ENCODE assay signal across 8 cellular contexts in the genomic region with DNA sequence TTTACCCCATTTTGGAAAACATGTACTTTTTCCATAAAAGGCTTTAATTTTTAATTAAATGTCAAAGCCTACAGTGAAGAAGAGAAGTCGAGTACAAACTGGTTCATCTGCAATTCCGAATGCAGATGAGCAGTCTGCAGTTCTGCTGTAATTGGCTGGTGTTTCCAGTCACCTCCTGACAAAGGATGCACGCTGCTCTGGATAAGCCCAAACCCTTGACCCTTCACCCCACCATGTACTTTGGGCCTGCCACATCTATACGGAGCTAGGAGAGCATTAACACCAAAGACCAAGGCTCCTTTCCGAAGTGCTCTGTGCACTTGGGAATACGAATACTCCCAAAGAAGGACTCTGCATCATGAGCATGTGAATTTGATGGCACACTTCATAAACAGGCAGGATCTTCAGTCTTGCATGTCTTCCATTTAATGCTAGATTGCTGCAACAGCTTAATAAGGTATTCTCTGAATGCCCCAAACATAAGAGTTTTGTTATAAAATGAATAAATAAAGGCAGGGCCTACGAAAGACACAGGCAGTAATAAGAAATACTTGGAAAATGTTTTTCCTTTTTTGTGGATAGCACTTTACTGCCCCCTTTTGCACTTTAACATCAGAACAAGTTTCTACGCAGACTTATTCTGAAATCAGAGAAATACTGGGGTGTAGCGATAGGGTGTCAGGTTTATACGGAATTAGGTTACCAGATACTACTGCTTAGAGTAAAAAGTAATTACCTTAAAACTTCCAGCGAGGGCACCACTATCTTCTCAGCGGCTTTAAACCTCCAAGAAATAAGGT. TPM values are rescaled to one million over a fixed set of nuclear protein-coding genes. Genes with fewer than 3 reads are reported as not detected.
DNase-seq lines count a peak whose midpoint lies in the region; ATAC-seq and TF ChIP-seq lines count a peak whose summit lies in the region.

No MANE protein-coding gene starts in this region.

- no TSS peak for BruUV-seq in Caco-2 (replicated peaks; lab: Mats Ljungman, UMichigan)

- ATAC-seq in HG03108 (IDR thresholded peaks at IDR 0.05; ENCODE audit: unreplicated experiment) (no peak), GM18511 (IDR thresholded peaks at IDR 0.05; ENCODE audit: unreplicated experiment) (no peak)
- no peak for ATAC-seq in activated naive CD8-positive, alpha-beta T cell treated with anti-CD3 and anti-CD28 coated beads, Interleukin-2, amount 50 U/mL, for 24 hours

- H3K27me3 ChIP-seq in Caco-2 (replicated peaks; ENCODE audit: control insufficient read depth, insufficient read depth, low read length), result no peaks in the 10 kb centered on the region
- no peaks in the 10 kb centered on the region for H3K27me3 ChIP-seq in dorsolateral prefrontal cortex

- H3K4me1 Mint-ChIP-seq in Caco-2 (ENCODE audit: low read depth, unreplicated experiment) (peaks cover 33% of the 10 kb centered on the region), nephron progenitor cell (peaks cover 97% of the 10 kb centered on the region)
- H3K4me1 Mint-ChIP-seq in activated naive CD8-positive, alpha-beta T cell treated with anti-CD3 and anti-CD28 coated beads, Interleukin-2, amount 50 U/mL, for 24 hours, result no peaks in the 10 kb centered on the region

- peak overlapping the region in 54 of 59 donors; percentile 5 to 87 (median 66) for H3K27ac ChIP-seq in dorsolateral prefrontal cortex

- no peaks in the 10 kb centered on the region for H3K27me3 Mint-ChIP-seq in Caco-2 (ENCODE audit: insufficient read depth, unreplicated experiment)
- no peaks in the 10 kb centered on the region for H3K27me3 Mint-ChIP-seq in nephron progenitor cell (ENCODE audit: low read depth, poor library complexity)
- peaks cover 34% of the 10 kb centered on the region for H3K27me3 Mint-ChIP-seq in activated naive CD8-positive, alpha-beta T cell treated with anti-CD3 and anti-CD28 coated beads, Interleukin-2, amount 50 U/mL, for 24 hours

- intact Hi-C loops in Caco-2 (cut with micrococcal nuclease; ENCODE audit: unreplicated experiment) (no loop called here), dorsolateral prefrontal cortex (cut with DNase I) (loop anchor here in 1 of 2 donors (5.0 kb wide), 1 partner anchor 433 kb away; no protein-coding TSS in a partner anchor)

- H3K9me3 ChIP-seq in Caco-2, result no peaks in the 10 kb centered on the region

- peaks cover 79% of the 10 kb centered on the region for H3K36me3 Mint-ChIP-seq in Caco-2 (ENCODE audit: insufficient read depth, unreplicated experiment)
- H3K36me3 Mint-ChIP-seq in nephron progenitor cell (ENCODE audit: low read depth), result peaks cover 25% of the 10 kb centered on the region
- no peaks in the 10 kb centered on the region for H3K36me3 Mint-ChIP-seq in activated naive CD8-positive, alpha-beta T cell treated with anti-CD3 and anti-CD28 coated beads, Interleukin-2, amount 50 U/mL, for 24 hours (ENCODE audit: low read depth)

- H3K9me3 Mint-ChIP-seq in Caco-2 (ENCODE audit: unreplicated experiment), result no peaks in the 10 kb centered on the region
- H3K9me3 Mint-ChIP-seq in nephron progenitor cell, result no peaks in the 10 kb centered on the region
- H3K9me3 Mint-ChIP-seq in activated naive CD8-positive, alpha-beta T cell treated with anti-CD3 and anti-CD28 coated beads, Interleukin-2, amount 50 U/mL, for 24 hours, result no peaks in the 10 kb centered on the region

- CTCF ChIA-PET in Caco-2 (lab: Charles Lee), result no interaction called here

- H3K27ac Mint-ChIP-seq in Caco-2 (ENCODE audit: unreplicated experiment), result peak overlapping the region; percentile 63
- H3K27ac Mint-ChIP-seq in nephron progenitor cell, result peak overlapping the region; percentile 89
- no peak overlapping the region for H3K27ac Mint-ChIP-seq in activated naive CD8-positive, alpha-beta T cell treated with anti-CD3 and anti-CD28 coated beads, Interleukin-2, amount 50 U/mL, for 24 hours

- H3K36me3 ChIP-seq in Caco-2 (ENCODE audit: control insufficient read depth, insufficient read depth, low read length), result peaks cover 3% of the 10 kb centered on the region

- peaks cover 28% of the 10 kb centered on the region for H3K4me1 ChIP-seq in Caco-2

- POLR2A ChIA-PET in Caco-2 (lab: Charles Lee), result no interaction called here

- TF ChIP-seq CTCF in Caco-2 (IDR thresholded peaks at IDR 0.05; ENCODE audit: insufficient read depth in 1 of 2, low read depth in 1 of 2, low read length in 1 of 2, severe bottlenecking in 1 of 2, unreplicated experiment in 1 of 2) (peak in 1 of 2 experiments; percentile 24), LNCaP clone FGC (IDR thresholded peaks at IDR 0.05; ENCODE audit: control insufficient read depth, extremely low read depth, insufficient read depth) (peak; percentile 42), dorsolateral prefrontal cortex (IDR thresholded peaks at IDR 0.05 in 54 of 56, conservative IDR thresholded peaks at IDR 0.05 in 2 of 56; ENCODE audit: low read depth in 1 of 56, partially characterized antibody in 56 of 56) (peak; percentile 15 to 80 (median 64)), nephron progenitor cell (IDR thresholded peaks at IDR 0.05) (no peak)

- H3K4me3 ChIP-seq in Caco-2 (ENCODE audit: low read depth, low read length), result no peak overlapping the region
- H3K4me3 ChIP-seq in LNCaP clone FGC (ENCODE audit: low read depth, low read length), result no peak overlapping the region
- H3K4me3 ChIP-seq in dorsolateral prefrontal cortex, result peak overlapping the region in 42 of 59 donors; percentile 1 to 54 (median 18)

- DNase-seq in Caco-2, result no peak
- DNase-seq in LNCaP clone FGC (ENCODE audit: low read depth), result no peak
- no peak for DNase-seq in dorsolateral prefrontal cortex
- DNase-seq in nephron progenitor cell, result no peak
- DNase-seq in activated gamma-delta T cell (lab: John Stamatoyannopoulos, UW), result no peak
- no peak for DNase-seq in activated naive CD8-positive, alpha-beta T cell treated with anti-CD3 and anti-CD28 coated beads, Interleukin-2, amount 50 U/mL, for 24 hours

- H3K4me3 Mint-ChIP-seq in Caco-2 (ENCODE audit: unreplicated experiment) (peak overlapping the region; percentile 28), nephron progenitor cell (peak overlapping the region; percentile 52)
- no peak overlapping the region for H3K4me3 Mint-ChIP-seq in activated naive CD8-positive, alpha-beta T cell treated with anti-CD3 and anti-CD28 coated beads, Interleukin-2, amount 50 U/mL, for 24 hours

RNA-seq across cellular contexts. Expression of a gene that starts 15.1 kb away (rescaled TPM):
- total RNA-seq in Caco-2 (2022), result 68.0 and 80.4 TPM in 2 replicates
- total RNA-seq in dorsolateral prefrontal cortex, result 10 to 100 TPM; 19.0 to 43.3 (median 29.8) TPM

RNA-seq across cellular contexts. Expression of a gene that starts 47.5 kb away (rescaled TPM):
- 127 and 137 TPM in 2 replicates for total RNA-seq in Caco-2 (2022)
- 100 to 1,000 TPM; 101 to 209 (median 139) TPM for total RNA-seq in dorsolateral prefrontal cortex

Comparison
In these comparisons a context has a peak if more than half of its experiments do, and no peak if none do; other contexts are left out.
1. H3K4me3 ChIP-seq: peak in dorsolateral prefrontal cortex (42 of 59); none in Caco-2 (single experiment) and LNCaP clone FGC (single experiment).